Comparison of ENCODE assay signal across 28 cellular contexts in the genomic region with DNA sequence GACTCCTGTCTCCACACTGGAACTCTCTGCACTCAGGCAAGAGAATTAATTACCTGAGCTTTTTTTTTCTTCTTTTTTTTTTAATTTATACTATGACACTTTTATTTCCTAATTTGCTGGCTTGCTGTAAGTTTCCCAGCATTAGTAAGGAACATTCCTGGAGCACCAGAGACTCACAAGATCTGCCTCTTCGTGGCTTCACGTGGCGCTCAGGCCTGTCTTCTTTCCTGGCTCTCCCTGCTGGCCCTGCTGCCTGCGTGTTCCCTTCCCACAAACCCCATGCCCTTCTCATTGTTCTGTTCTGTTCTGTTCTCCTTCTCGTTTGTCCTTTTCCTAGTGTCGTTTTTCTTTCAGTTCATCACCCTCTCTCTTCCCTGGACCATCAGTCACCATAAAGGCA.
DNase-seq lines count a peak whose midpoint lies in the region; ATAC-seq, FAIRE-seq and TF ChIP-seq lines count a peak whose summit lies in the region.
"Had no signal": no experiment of that assay in that cellular context is flagged by ENCODE, and none has a peak within 500 bp of the region (broad histone marks: within the 10 kb centered on the region; RNA-seq: fewer than 3 reads in every experiment).

No MANE protein-coding gene starts in this region.

- no peak for TF ChIP-seq RAD21 in H1 (IDR thresholded peaks at IDR 0.05 in 1 of 2, conservative IDR thresholded peaks at IDR 0.05 in 1 of 2; ENCODE audit: low read depth in 2 of 2, low read length in 2 of 2)

- no peak overlapping the region; the same call in 1 of the 2 replicates for H3K18ac ChIP-seq in H1 (ENCODE audit: extremely low read depth, low read length)

- DNase-seq in MM.1S (no peak), H1 (ENCODE audit: low read depth in 1 of 2, low spot score in 2 of 2) (no peak), nephron progenitor cell (no peak), Caco-2 (no peak), DMS79 (lab: John Stamatoyannopoulos, UW) (no peak)
- DNase-seq: C1 segment of cervical spinal cord; CD4-positive, alpha-beta memory T cell; COR-L47; EL; GDM1; GOT3; HCEC 1CT; NCI-H1048; NCI-H1417 treated with DMSO at 0.1 percent for 48 hours; NCI-H187; NCI-H2081 treated with DMSO at 0.1 percent for 48 hours; NCI-H2171; NCI-H345; NCI-H510A treated with DMSO at 0.1 percent for 48 hours; NCI-H748 treated with DMSO at 0.1 percent for 48 hours; Right ventricle myocardium superior had no signal

- no peak overlapping the region for H3K4ac ChIP-seq in H1 (replicated peaks; ENCODE audit: insufficient read length, low read depth, low read length)

- H3K4me3 ChIP-seq in MM.1S (ENCODE audit: low read length) = no peak overlapping the region
- H3K4me3 ChIP-seq in H1 (ENCODE audit: extremely low read depth in 1 of 4, insufficient read depth in 2 of 4, low read depth in 3 of 4, low read length in 4 of 4) = no peak overlapping the region
- no peak overlapping the region for H3K4me3 ChIP-seq in subcutaneous abdominal adipose tissue (ENCODE audit: low read depth in 1 of 5, low read length in 5 of 5)
- H3K4me3 ChIP-seq in Caco-2 (ENCODE audit: low read depth, low read length) = no peak overlapping the region
- H3K4me3 ChIP-seq: GM12878 had no signal

- H4K8ac ChIP-seq in H1 (ENCODE audit: extremely low read depth, insufficient read depth, low read length) = no peak overlapping the region

- peak overlapping the region; percentile 78 for H2BK12ac ChIP-seq in H1 (ENCODE audit: low read depth, low read length)

- H4K20me1 ChIP-seq in MM.1S (ENCODE audit: insufficient read depth, low read length) (no peaks in the 10 kb centered on the region), H1 (replicated peaks in 1 of 2; ENCODE audit: control insufficient read depth in 1 of 2, insufficient read depth in 2 of 2, low read length in 2 of 2) (no peaks in the 10 kb centered on the region)

- no peak overlapping the region for H2AK5ac ChIP-seq in H1 (ENCODE audit: low read depth, low read length)

- intact Hi-C loops in Caco-2 (cut with micrococcal nuclease; ENCODE audit: unreplicated experiment) = no loop called here

- no TSS peak for BruUV-seq in Caco-2 (replicated peaks; lab: Mats Ljungman, UMichigan)

- H3K4me1 Mint-ChIP-seq in nephron progenitor cell (peaks cover 22% of the 10 kb centered on the region), Caco-2 (ENCODE audit: low read depth, unreplicated experiment) (no peaks in the 10 kb centered on the region)

- H3K23ac ChIP-seq in H1 (ENCODE audit: insufficient read length) = no peak overlapping the region

- TF ChIP-seq CTCF in MM.1S (IDR thresholded peaks at IDR 0.05; ENCODE audit: low read length) (no peak), H1 (IDR thresholded peaks at IDR 0.05; ENCODE audit: control extremely low read depth in 1 of 3, insufficient read depth in 1 of 3, low read depth in 1 of 3, low read length in 3 of 3) (no peak), nephron progenitor cell (IDR thresholded peaks at IDR 0.05) (no peak), Caco-2 (IDR thresholded peaks at IDR 0.05; ENCODE audit: insufficient read depth in 1 of 2, low read depth in 1 of 2, low read length in 1 of 2, severe bottlenecking in 1 of 2, unreplicated experiment in 1 of 2) (no peak)

- H3K79me1 ChIP-seq in H1 (ENCODE audit: low read depth, low read length) = no peaks in the 10 kb centered on the region

- CTCF ChIA-PET in H1 (lab: Charles Lee; ENCODE audit: partially characterized antibody) (no interaction called here), Caco-2 (lab: Charles Lee) (interaction anchor here (0.7 kb wide), 1 partner anchor 10 kb away, joined by 4 read pairs; no protein-coding TSS in a partner anchor)

- peaks cover 5% of the 10 kb centered on the region for H3K36me3 Mint-ChIP-seq in nephron progenitor cell (ENCODE audit: low read depth)
- H3K36me3 Mint-ChIP-seq in Caco-2 (ENCODE audit: insufficient read depth, unreplicated experiment) = no peaks in the 10 kb centered on the region
- H3K36me3 Mint-ChIP-seq: CD4-positive, alpha-beta memory T cell; IgD-negative memory B cell had no signal

- no peak for FAIRE-seq in H1 (lab: Jason Lieb, UNC)
- FAIRE-seq: A204.1, GM12878 had no signal

- no peaks in the 10 kb centered on the region for H3K9me3 ChIP-seq in MM.1S (replicated peaks; ENCODE audit: insufficient read depth, low read length)
- no peaks in the 10 kb centered on the region; a peak in 1 of 4 replicates for H3K9me3 ChIP-seq in H1 (ENCODE audit: insufficient read depth in 2 of 2, low read depth in 1 of 2, low read length in 1 of 2)
- peaks cover 0 to 9% (median 0%) of the 10 kb centered on the region in 5 donors for H3K9me3 ChIP-seq in subcutaneous abdominal adipose tissue (ENCODE audit: control insufficient read depth in 5 of 5, low read length in 5 of 5)
- no peaks in the 10 kb centered on the region for H3K9me3 ChIP-seq in Caco-2

- H3K79me2 ChIP-seq in MM.1S (ENCODE audit: low read length) = no peaks in the 10 kb centered on the region
- no peaks in the 10 kb centered on the region for H3K79me2 ChIP-seq in H1 (ENCODE audit: control insufficient read depth in 1 of 2, insufficient read depth in 2 of 2, low read length in 2 of 2)

- H3K27me3 ChIP-seq in MM.1S (replicated peaks; ENCODE audit: insufficient read depth, low read length) (no peaks in the 10 kb centered on the region), H1 (replicated peaks in 1 of 4; ENCODE audit: control insufficient read depth in 3 of 4, extremely low read depth in 1 of 4, insufficient read depth in 3 of 4, low read length in 3 of 4) (no peaks in the 10 kb centered on the region), subcutaneous abdominal adipose tissue (ENCODE audit: control insufficient read depth in 5 of 5, insufficient read depth in 4 of 5, low read length in 5 of 5) (peaks cover 0 to 3% (median 0%) of the 10 kb centered on the region in 5 donors), Caco-2 (replicated peaks; ENCODE audit: control insufficient read depth, insufficient read depth, low read length) (no peaks in the 10 kb centered on the region)

- H3K4me3 Mint-ChIP-seq in nephron progenitor cell = no peak overlapping the region
- H3K4me3 Mint-ChIP-seq in Caco-2 (ENCODE audit: unreplicated experiment) = no peak overlapping the region
- H3K4me3 Mint-ChIP-seq: CD4-positive, alpha-beta memory T cell; IgD-negative memory B cell had no signal

- H3K23me2 ChIP-seq in H1 (ENCODE audit: low read depth, low read length) = no peaks in the 10 kb centered on the region; the same call in 1 of the 2 replicates

- no peak overlapping the region for H3K14ac ChIP-seq in H1 (ENCODE audit: insufficient read length)

- no peaks in the 10 kb centered on the region for H3K4me1 ChIP-seq in MM.1S (ENCODE audit: low read length)
- H3K4me1 ChIP-seq in H1 (replicated peaks in 1 of 4; ENCODE audit: control insufficient read depth in 3 of 4, insufficient read depth in 4 of 4, low read length in 3 of 4) = peaks cover 0 to 6% (median 5%) of the 10 kb centered on the region in 4 experiments; a peak in 5 of 7 replicates
- no peaks in the 10 kb centered on the region for H3K4me1 ChIP-seq in subcutaneous abdominal adipose tissue (ENCODE audit: control insufficient read depth in 5 of 5, insufficient read depth in 5 of 5, low read length in 5 of 5)
- no peaks in the 10 kb centered on the region for H3K4me1 ChIP-seq in Caco-2

- peak overlapping the region; percentile 6 for H4K91ac ChIP-seq in H1 (replicated peaks; ENCODE audit: insufficient read length, low read length)

- no peak for TF ChIP-seq POLR2A in H1 (IDR thresholded peaks at IDR 0.05; ENCODE audit: control extremely low read depth in 1 of 2, low read depth in 2 of 2, low read length in 2 of 2)

- ATAC-seq in GM19324 (IDR thresholded peaks at IDR 0.05; ENCODE audit: low FRiP score, unreplicated experiment) = no peak
- ATAC-seq: GM12878 had no signal

- no peaks in the 10 kb centered on the region for H3F3A ChIP-seq in MM.1S (ENCODE audit: insufficient read depth, low read length)

- no peak overlapping the region for H3K56ac ChIP-seq in H1 (replicated peaks; ENCODE audit: insufficient read length, low read depth, low read length)

- no peak overlapping the region for H4K5ac ChIP-seq in H1 (ENCODE audit: insufficient read length, low read depth, low read length)

- WGBS in H1 (ENCODE audit: extremely low coverage in 1 of 2, insufficient coverage in 1 of 2, insufficient read length in 1 of 2, insufficient replicate concordance in 2 of 2, low coverage in 1 of 2, low lambda C conversion rate in 2 of 2, missing lambda C conversion rate in 1 of 2), 2 experiments = 78% methylated on average over 6 of the region's 6 CpGs; no CpG with 5 or more reads in 1 of the 2 experiments

- peak overlapping the region; percentile 11; the same call in 1 of the 2 replicates for H3K4me2 ChIP-seq in MM.1S (ENCODE audit: low read depth, low read length)
- no peak overlapping the region for H3K4me2 ChIP-seq in H1 (ENCODE audit: insufficient read depth in 1 of 2, low read depth in 2 of 2, low read length in 2 of 2)
- H3K4me2 ChIP-seq: KMS-11 had no signal

- no peak overlapping the region for H2BK120ac ChIP-seq in H1 (replicated peaks; ENCODE audit: low read depth, low read length)

- H2BK5ac ChIP-seq in H1 (ENCODE audit: low read depth, low read length) = 0 out of 2 replicates have a peak overlapping the region, but pooled peaks have one; percentile 13

- H3K9ac ChIP-seq in MM.1S (ENCODE audit: low read length) (no peak overlapping the region), H1 (replicated peaks in 1 of 4; ENCODE audit: extremely low read depth in 1 of 4, low read depth in 3 of 4, low read length in 3 of 4) (no peak overlapping the region), subcutaneous abdominal adipose tissue (ENCODE audit: low read length in 5 of 5) (no peak overlapping the region)
- H3K9ac ChIP-seq: KMS-11 had no signal

- no peak for TF ChIP-seq EP300 in H1 (IDR thresholded peaks at IDR 0.05; ENCODE audit: borderline replicate concordance in 1 of 2, low read depth in 2 of 2, low read length in 2 of 2)

- H2AFZ ChIP-seq in MM.1S (ENCODE audit: low read length) = no peak overlapping the region
- no peak overlapping the region for H2AFZ ChIP-seq in H1 (ENCODE audit: low read length)

- no peak overlapping the region for H3K27ac ChIP-seq in MM.1S (ENCODE audit: low read length)
- H3K27ac ChIP-seq in H1 (ENCODE audit: low read depth, low read length) = no peak overlapping the region
- peak overlapping the region; percentile 44 for H3K27ac ChIP-seq in subcutaneous abdominal adipose tissue (ENCODE audit: low read depth, low read length)
- H3K27ac ChIP-seq: HL-60, KMS-11 had no signal

- H3K27ac Mint-ChIP-seq in nephron progenitor cell (peak overlapping the region; percentile 89), Caco-2 (ENCODE audit: unreplicated experiment) (no peak overlapping the region)
- H3K27ac Mint-ChIP-seq: CD4-positive, alpha-beta memory T cell; IgD-negative memory B cell had no signal

- H2BK20ac ChIP-seq in H1 (ENCODE audit: low read length) = no peak overlapping the region; the same call in 1 of the 2 replicates

- no peak overlapping the region; the same call in 1 of the 2 replicates for H2BK15ac ChIP-seq in H1 (ENCODE audit: low read length)

- no peaks in the 10 kb centered on the region for H3K36me3 ChIP-seq in MM.1S (replicated peaks; ENCODE audit: insufficient read depth, low read length)
- H3K36me3 ChIP-seq in H1 (ENCODE audit: control insufficient read depth in 2 of 4, insufficient read depth in 4 of 4, low read length in 3 of 4) = no peaks in the 10 kb centered on the region
- H3K36me3 ChIP-seq in subcutaneous abdominal adipose tissue (ENCODE audit: control insufficient read depth in 5 of 5, insufficient read depth in 5 of 5, low read length in 5 of 5) = no peaks in the 10 kb centered on the region
- no peaks in the 10 kb centered on the region for H3K36me3 ChIP-seq in Caco-2 (ENCODE audit: control insufficient read depth, insufficient read depth, low read length)

- POLR2A ChIA-PET in H1 (lab: Charles Lee; ENCODE audit: partially characterized antibody) = interaction anchor here (0.7 kb wide), 1 partner anchor 266 kb away, joined by 3 read pairs; no protein-coding TSS in a partner anchor
- POLR2A ChIA-PET in Caco-2 (lab: Charles Lee) = no interaction called here

- H3K9me2 ChIP-seq in MM.1S (replicated peaks; ENCODE audit: insufficient read depth, low read length) = no peaks in the 10 kb centered on the region

- H3K27me3 Mint-ChIP-seq in nephron progenitor cell (ENCODE audit: low read depth, poor library complexity) (peaks cover 4% of the 10 kb centered on the region), Caco-2 (ENCODE audit: insufficient read depth, unreplicated experiment) (peaks cover 12% of the 10 kb centered on the region)

- H3K9me3 Mint-ChIP-seq in nephron progenitor cell (peaks cover 21% of the 10 kb centered on the region), Caco-2 (ENCODE audit: unreplicated experiment) (no peaks in the 10 kb centered on the region)
